16 cellular contexts compared by ENCODE assay signal in the genomic region with DNA sequence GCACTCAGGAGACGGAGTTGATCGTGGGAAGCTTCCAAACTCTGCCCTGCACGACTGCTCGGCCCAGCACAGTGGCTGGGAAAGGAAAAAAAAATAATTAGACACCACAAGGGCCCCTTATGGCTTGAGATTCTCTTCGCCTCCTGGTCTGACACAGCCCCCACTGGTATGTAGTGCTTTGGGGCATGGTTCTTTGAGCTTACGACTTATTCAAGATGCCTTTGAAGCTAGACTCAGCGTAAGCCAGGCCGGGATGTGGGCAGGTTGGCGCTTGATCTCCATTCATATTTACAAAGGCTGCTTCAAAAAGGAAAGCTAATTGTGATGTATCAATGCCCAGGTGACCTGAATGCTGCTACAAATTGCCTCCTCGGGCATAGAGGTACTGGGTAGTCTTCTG. TPM values are rescaled to one million over a fixed set of nuclear protein-coding genes. Genes with fewer than 3 reads are reported as not detected.
"Had no signal": no experiment of that assay in that cellular context is flagged by ENCODE, and none has a peak within 500 bp of the region (broad histone marks: within the 10 kb centered on the region; RNA-seq: fewer than 3 reads in every experiment).

No MANE protein-coding gene starts in this region.

- H3K79me2 ChIP-seq: parathyroid adenoma had no signal

- H3K27ac ChIP-seq: esophagus squamous epithelium, parathyroid adenoma, tibial artery, uterus, WERI-Rb-1 had no signal

- H3K4me3 ChIP-seq: esophagus squamous epithelium, tibial artery, uterus had no signal

- H2AFZ ChIP-seq: parathyroid adenoma had no signal

- H3K4me3 Mint-ChIP-seq: stimulated activated naive B cell treated with anti-CD40 and anti-IgM and Interleukin-4, amounts not matched to agents 10 μg/mL and 1 μg/mL and 100 μg/mL, for 72 hours; T-helper 1 cell treated with Interleukin-12 subunit alpha and Interleukin-12 subunit beta and Interleukin-4 antibody, amounts not matched to agents 30 μg/mL and 1 μg/mL, for 36 hours had no signal

- H3K4me1 ChIP-seq: esophagus squamous epithelium, parathyroid adenoma, tibial artery, uterus had no signal

- H3K27ac Mint-ChIP-seq: activated naive CD4-positive, alpha-beta T cell treated with anti-CD3 and anti-CD28 coated beads, Interleukin-2, amount 50 U/mL, for 72 hours; stimulated activated naive B cell treated with anti-CD40 and anti-IgM and Interleukin-4, amounts not matched to agents 10 μg/mL and 1 μg/mL and 100 μg/mL, for 72 hours had no signal

- DNase-seq: activated CD4-positive, alpha-beta T cell treated with anti-CD3 and anti-CD28 coated beads, Interleukin-2, amount 50 U/mL, for 48 hours; activated effector memory CD4-positive, alpha-beta T cell treated with Interleukin-2 at 50 U/mL for 16 hours; amniotic stem cell; esophagus squamous epithelium; glutamatergic neuron; stimulated activated CD4-positive, alpha-beta T cell treated with anti-CD3 and anti-CD28 coated beads, Interleukin-15, amount 100 ng/mL, for 24 hours; stimulated activated CD4-positive, alpha-beta T cell treated with anti-CD3 and anti-CD28 coated beads, Interleukin-4, amount 100 ng/mL, for 1 hour; stimulated activated naive B cell treated with anti-CD40 and anti-IgM and Interleukin-4, amounts not matched to agents 10 μg/mL and 1 μg/mL and 100 μg/mL, for 72 hours; tibial artery; uterus; WERI-Rb-1 had no signal

- H3K9ac ChIP-seq: parathyroid adenoma had no signal

- H3K27me3 Mint-ChIP-seq: stimulated activated naive B cell treated with anti-CD40 and anti-IgM and Interleukin-4, amounts not matched to agents 10 μg/mL and 1 μg/mL and 100 μg/mL, for 72 hours had no signal

- H3K27me3 ChIP-seq: tibial artery, uterus had no signal

- H3K9me3 ChIP-seq: tibial artery, uterus had no signal

RNA-seq across cellular contexts. Expression of a gene that starts 50.5 kb away (rescaled TPM):
- total RNA-seq: fibroblast of villous mesenchyme, myocyte had no signal
